In the genomic region with DNA sequence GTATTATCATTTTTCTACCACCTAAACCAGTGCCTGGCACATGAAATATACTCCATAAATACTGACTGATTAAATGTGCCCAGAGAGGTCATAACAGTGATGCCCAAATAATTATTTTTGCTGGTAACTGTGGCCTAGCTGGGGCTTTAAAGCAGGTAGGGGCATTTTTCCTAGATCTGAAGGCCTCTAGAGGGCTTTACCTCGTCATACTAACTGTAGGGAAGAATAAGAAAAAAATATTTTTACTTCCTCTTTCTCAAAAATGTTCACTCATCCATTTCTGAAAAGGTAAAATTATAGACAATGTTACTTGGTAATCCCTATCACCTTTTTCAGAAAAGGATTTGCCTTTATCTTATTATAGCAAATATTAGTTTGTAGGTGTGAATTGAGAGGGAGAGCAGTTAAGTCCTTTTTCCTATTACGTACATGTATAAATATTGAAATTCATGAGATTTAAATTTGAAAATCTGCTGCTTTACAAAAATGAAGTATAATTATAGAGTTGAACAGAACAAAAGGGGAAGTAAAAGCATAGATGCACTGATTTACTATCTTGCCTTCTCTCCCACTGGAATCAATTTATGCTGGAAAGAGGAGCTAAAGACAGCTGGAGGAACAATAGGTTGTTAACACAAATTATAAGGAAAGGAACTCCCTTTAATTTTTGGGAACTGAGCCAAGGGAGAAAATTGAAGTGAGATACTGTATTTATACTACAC, we compare ENCODE assay signal across 17 cellular contexts.
"Had no signal": no experiment of that assay in that cellular context is flagged by ENCODE, and none has a peak within 500 bp of the region (broad histone marks: within the 10 kb centered on the region; RNA-seq: fewer than 3 reads in every experiment).

No MANE protein-coding gene starts in this region.

- H3K27me3 ChIP-seq: colonic mucosa, left lung, thyroid gland had no signal

- H3K4me3 ChIP-seq: colonic mucosa, left lung, mucosa of descending colon, thyroid gland had no signal

- H3K27ac ChIP-seq: colonic mucosa, left lung, thyroid gland had no signal

- H3K36me3 ChIP-seq: colonic mucosa, left lung, thyroid gland had no signal

- H3K4me1 ChIP-seq: colonic mucosa, left lung, thyroid gland had no signal

- ATAC-seq: activated T-cell treated with anti-CD3 and anti-CD28 coated beads, Interleukin-2, amount 50 U/mL, for 72 hours; esophagus mucosa; left lung; mucosa of descending colon; naive thymus-derived CD8-positive, alpha-beta T cell had no signal

- H3K9me3 ChIP-seq: colonic mucosa, left lung, mucosa of descending colon, thyroid gland had no signal

- DNase-seq: activated CD4-positive, alpha-beta T cell treated with anti-CD3 and anti-CD28 coated beads, Interleukin-2, amount 10 ng/mL, durations not matched to agents 7 days and 5 days; activated CD8-positive, alpha-beta memory T cell treated with anti-CD3 and anti-CD28 coated beads, Interleukin-2, amount 50 U/mL, for 48 hours; activated gamma-delta T cell treated with Interleukin-2 at 50 U/mL for 16 hours; activated T-cell treated with anti-CD3 and anti-CD28 coated beads, Interleukin-2, amount 50 U/mL, for 72 hours; amniotic stem cell; caudate nucleus; colonic mucosa; kidney; left lung; mammary epithelial cell; mucosa of descending colon; naive thymus-derived CD8-positive, alpha-beta T cell; retina; stimulated activated CD4-positive, alpha-beta T cell treated with anti-CD3 and anti-CD28 coated beads, Interleukin-12 subunit alpha, Interleukin-12 subunit beta, amount 100 ng/mL, for 4 hours; stimulated activated CD4-positive, alpha-beta T cell treated with anti-CD3 and anti-CD28 coated beads, Interleukin-2, amount 100 ng/mL, for 24 hours; thyroid gland had no signal
